8 cellular contexts compared by ENCODE assay signal in genomic region chr17:68035523-68036303, GRCh38. TPM values are rescaled to one million over a fixed set of nuclear protein-coding genes. Genes with fewer than 3 reads are reported as not detected.
DNase-seq lines count a peak whose midpoint lies in the region; ATAC-seq, FAIRE-seq and TF ChIP-seq lines count a peak whose summit lies in the region.

Gene KPNA2 (plus strand): TSS chr17:68035735. CDS start chr17:68037133, 1,398 bp downstream.

- H3K27ac Mint-ChIP-seq in mesothelial cell of epicardium, result peak within 1 kb of the TSS; percentile 96

- dilution Hi-C loops in endothelial cell of umbilical vein (cut with MboI; ENCODE audit: extremely low pct_ligation_motif_present, low sequenced_read_pairs), result no loop called here

- peaks cover 30% of the 10 kb centered on the region for H3K36me3 ChIP-seq in OCI-LY3 (replicated peaks; ENCODE audit: low read depth, low read length)
- peaks cover 8 to 13% of the 10 kb centered on the region in 2 experiments for H3K36me3 ChIP-seq in endothelial cell of umbilical vein (ENCODE audit: control insufficient read depth in 2 of 2, extremely low read depth in 1 of 2, insufficient read depth in 2 of 2, low read length in 2 of 2)

- CTCF ChIA-PET in endothelial cell of umbilical vein (lab: Charles Lee), result interaction anchor here (0.6 to 2.0 kb wide), 5 partner anchors 15 to 400 kb away, joined by 3 to 8 read pairs (median 4); no protein-coding TSS in a partner anchor

- H3K27me3 ChIP-seq in OCI-LY3 (ENCODE audit: low read depth, low read length), result no peaks in the 10 kb centered on the region
- H3K27me3 ChIP-seq in endothelial cell of umbilical vein (ENCODE audit: control insufficient read depth in 2 of 2, insufficient read depth in 2 of 2, low read length in 2 of 2), result no peaks in the 10 kb centered on the region

- BruUV-seq in endothelial cell of umbilical vein (replicated peaks; lab: Mats Ljungman, UMichigan), result TSS peak; percentile 90

- POLR2A ChIA-PET in endothelial cell of umbilical vein (lab: Charles Lee), result interaction anchor here (0.6 to 1.8 kb wide), 6 partner anchors 12 to 422 kb away, joined by 3 to 6 read pairs (median 4); partner anchors contain the start of gene WIPI1

- ATAC-seq in GM21528 (IDR thresholded peaks at IDR 0.05; ENCODE audit: low FRiP score, unreplicated experiment), result peak; percentile 89

- peak; percentile 97 for TF ChIP-seq POLR2A in endothelial cell of umbilical vein (IDR thresholded peaks at IDR 0.05; ENCODE audit: low read depth, low read length)

- H3K4me1 ChIP-seq in OCI-LY3 (ENCODE audit: low read length) (peaks cover 15% of the 10 kb centered on the region), endothelial cell of umbilical vein (ENCODE audit: control insufficient read depth, extremely low read depth, insufficient read depth, low read length) (peaks cover 19% of the 10 kb centered on the region)

- no peaks in the 10 kb centered on the region for H3K9me1 ChIP-seq in endothelial cell of umbilical vein (replicated peaks; ENCODE audit: control insufficient read depth, extremely low read depth, insufficient read depth, low read length)

- H3K9ac ChIP-seq in OCI-LY3 (ENCODE audit: low read length) (peak within 1 kb of the TSS; percentile 90), endothelial cell of umbilical vein (replicated peaks; ENCODE audit: extremely low read depth, insufficient read depth, low read length) (peak within 1 kb of the TSS; percentile 94)

- no peaks in the 10 kb centered on the region for H3K27me3 Mint-ChIP-seq in mesothelial cell of epicardium (ENCODE audit: low read depth)

- no peaks in the 10 kb centered on the region for H3K9me3 ChIP-seq in OCI-LY3 (ENCODE audit: insufficient read depth, low read length)
- H3K9me3 ChIP-seq in endothelial cell of umbilical vein (replicated peaks; ENCODE audit: control insufficient read depth, insufficient read depth, low read length), result no peaks in the 10 kb centered on the region

- H3K4me2 ChIP-seq in OCI-LY3 (ENCODE audit: low read length) (peak within 1 kb of the TSS; percentile 87), endothelial cell of umbilical vein (ENCODE audit: insufficient read depth, low read length) (peak within 1 kb of the TSS; percentile 92)

- H2AFZ ChIP-seq in OCI-LY3 (ENCODE audit: low read depth, low read length) (peak within 1 kb of the TSS; percentile 47; the same call in 1 of the 2 replicates), endothelial cell of umbilical vein (ENCODE audit: low read depth, low read length) (peak within 1 kb of the TSS; percentile 27)

- intact Hi-C loops in endothelial cell of umbilical vein (cut with micrococcal nuclease), result loop anchor here (1.0 to 2.0 kb wide), 6 partner anchors 15 to 209 kb away; no protein-coding TSS in a partner anchor

- H3K36me3 Mint-ChIP-seq in mesothelial cell of epicardium, result peaks cover 13% of the 10 kb centered on the region

- TF ChIP-seq CTCF in OCI-LY3 (IDR thresholded peaks at IDR 0.05; ENCODE audit: low read depth, low read length) (no peak), endothelial cell of umbilical vein (IDR thresholded peaks at IDR 0.05; ENCODE audit: extremely low read depth in 1 of 2, insufficient read depth in 1 of 2, low read depth in 1 of 2, low read length in 2 of 2) (no peak), mesothelial cell of epicardium (IDR thresholded peaks at IDR 0.05; ENCODE audit: unreplicated experiment) (no peak)

- DNase-seq in DMS 273 (lab: John Stamatoyannopoulos, UW; ENCODE audit: unreplicated experiment) (peak; percentile 100), HuH-7.5 (ENCODE audit: low spot score) (peak; percentile 93), endothelial cell of umbilical vein (ENCODE audit: low read depth, low spot score) (peak; percentile 99), mesothelial cell of epicardium (ENCODE audit: low spot score in 2 of 2, unreplicated experiment in 2 of 2) (peak; percentile 82 to 94)
- DNase-seq in activated CD8-positive, alpha-beta memory T cell treated with anti-CD3 and anti-CD28 coated beads, Interleukin-2, amount 50 U/mL, for 48 hours, result peak; percentile 93
- DNase-seq in stimulated activated CD8-positive, alpha-beta memory T cell treated with anti-CD3 and anti-CD28 coated beads, Interleukin-15, amount 100 ng/mL, for 4 hours (ENCODE audit: low read depth in 2 of 2), result peak; percentile 76 to 86

- H3K79me2 ChIP-seq in OCI-LY3 (ENCODE audit: low read length), result peaks cover 37% of the 10 kb centered on the region
- peaks cover 48% of the 10 kb centered on the region for H3K79me2 ChIP-seq in endothelial cell of umbilical vein (ENCODE audit: control insufficient read depth, insufficient read depth, low read length)

- H3K4me1 Mint-ChIP-seq in mesothelial cell of epicardium, result peaks cover 30% of the 10 kb centered on the region

- H3K4me3 ChIP-seq in OCI-LY3 (ENCODE audit: low read length) (peak within 1 kb of the TSS; percentile 92), endothelial cell of umbilical vein (replicated peaks in 1 of 3; ENCODE audit: insufficient read depth in 1 of 3, low read depth in 1 of 3, low read length in 3 of 3) (peak within 1 kb of the TSS; percentile 55 to 98 (median 93))

- peak within 1 kb of the TSS; percentile 96 for H3K4me3 Mint-ChIP-seq in mesothelial cell of epicardium

- H4K20me1 ChIP-seq in OCI-LY3 (ENCODE audit: insufficient read depth, low read length), result no peaks in the 10 kb centered on the region; the same call in none of the 2 replicates
- H4K20me1 ChIP-seq in endothelial cell of umbilical vein (replicated peaks; ENCODE audit: control insufficient read depth, extremely low read depth, insufficient read depth, low read length), result no peaks in the 10 kb centered on the region

- H3K9me3 Mint-ChIP-seq in mesothelial cell of epicardium, result no peaks in the 10 kb centered on the region

- peak; percentile 98 for FAIRE-seq in endothelial cell of umbilical vein (lab: Jason Lieb, UNC)

- H3K27ac ChIP-seq in OCI-LY3 (ENCODE audit: low read length), result peak within 1 kb of the TSS; percentile 73
- H3K27ac ChIP-seq in endothelial cell of umbilical vein (ENCODE audit: insufficient read depth, low read depth, low read length), result peak within 1 kb of the TSS; percentile 79

TF ChIP-seq in endothelial cell of umbilical vein, 7 proteins besides CTCF, POLR2A, EP300 and RAD21:
- no peak for TF ChIP-seq JUN (IDR thresholded peaks at IDR 0.05; ENCODE audit: borderline replicate concordance, insufficient read depth, insufficient read length, low read depth)
- TF ChIP-seq POLR2AphosphoS5 (IDR thresholded peaks at IDR 0.05; ENCODE audit: insufficient read depth, low read depth, low read length), result peak; percentile 94
- no peak for TF ChIP-seq MYC (IDR thresholded peaks at IDR 0.05; ENCODE audit: low read depth, low read length)
- TF ChIP-seq MAX (IDR thresholded peaks at IDR 0.05; ENCODE audit: insufficient read depth, insufficient read length), result peak; percentile 75
- TF ChIP-seq FOS (IDR thresholded peaks at IDR 0.05; ENCODE audit: borderline replicate concordance, insufficient read depth, low read length), result no peak
- TF ChIP-seq GATA2 (IDR thresholded peaks at IDR 0.05; ENCODE audit: insufficient read depth, insufficient read length, low read depth, low read length), result no peak

RNA-seq across cellular contexts. Expression of gene KPNA2, which starts in this region (rescaled TPM):
- total RNA-seq in endothelial cell of umbilical vein (311 and 382 TPM in 2 replicates), mesothelial cell of epicardium (99.8 to 101 TPM (median 100 TPM) in 3 replicates)
- 252 and 259 TPM in 2 replicates for polyA plus RNA-seq in endothelial cell of umbilical vein
- polyA plus RNA-seq in endothelial cell of umbilical vein (2011; cell fraction: cytosol; rRNA removed), result 238 and 268 TPM in 2 replicates
- 209 and 217 TPM in 2 replicates for polyA plus RNA-seq in endothelial cell of umbilical vein (2011; cell fraction: nucleus; rRNA removed)
- polyA plus RNA-seq in endothelial cell of umbilical vein (2012), result 267 and 391 TPM in 2 replicates
- polyA minus RNA-seq in endothelial cell of umbilical vein, result 488 and 522 TPM in 2 replicates
- polyA minus RNA-seq in endothelial cell of umbilical vein (2011; cell fraction: cytosol; rRNA and poly(A)+ RNA removed), result 278 TPM
- 156 and 233 TPM in 2 replicates for polyA minus RNA-seq in endothelial cell of umbilical vein (2011; cell fraction: nucleus; rRNA and poly(A)+ RNA removed)

Comparison
In these comparisons a context has a peak if more than half of its experiments do, and no peak if none do; other contexts are left out.
1. Peak in every context shown above with its lines: DNase-seq, ATAC-seq, H3K4me3 ChIP-seq and H3K27ac ChIP-seq.